In the genomic region with DNA sequence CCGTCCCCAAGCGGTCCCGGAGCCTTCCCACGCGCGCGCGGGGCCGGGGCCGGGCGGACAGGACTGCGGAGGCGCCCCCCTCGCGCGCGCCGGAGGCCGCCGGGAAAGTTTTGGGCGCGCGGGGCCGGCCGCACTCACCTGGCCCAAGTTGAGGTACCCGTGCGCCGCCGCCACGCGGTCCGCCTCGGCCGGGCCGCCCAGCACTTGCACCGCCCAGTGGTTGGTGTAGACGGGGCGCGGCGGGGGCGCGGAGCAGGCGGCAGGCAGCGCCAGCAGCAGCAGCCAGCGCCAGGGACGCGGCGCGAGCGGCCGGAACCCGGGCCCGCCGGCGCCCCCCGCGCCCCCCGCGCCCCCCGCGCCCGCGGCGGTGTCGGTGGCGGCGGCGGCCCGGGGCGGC, we compare ENCODE assay signal across 9 cellular contexts. TPM values are rescaled to one million over a fixed set of nuclear protein-coding genes. Genes with fewer than 3 reads are reported as not detected.
DNase-seq lines count a peak whose midpoint lies in the region; ATAC-seq, FAIRE-seq and TF ChIP-seq lines count a peak whose summit lies in the region.
"Had no signal": no experiment of that assay in that cellular context is flagged by ENCODE, and none has a peak within 500 bp of the region (broad histone marks: within the 10 kb centered on the region; RNA-seq: fewer than 3 reads in every experiment).

No MANE protein-coding gene starts in this region.

- peaks cover 0 to 10% (median 3%) of the 10 kb centered on the region in 7 donors for H3K4me1 Mint-ChIP-seq in naive thymus-derived CD4-positive, alpha-beta T cell
- H3K4me1 Mint-ChIP-seq in CD8-positive, alpha-beta memory T cell, result peaks cover 0 to 7% (median 4%) of the 10 kb centered on the region in 3 donors

- DNase-seq in Daoy (ENCODE audit: low read depth) (peak; percentile 77), bronchial epithelial cell (ENCODE audit: low read depth) (no peak), SW 1271 (lab: John Stamatoyannopoulos, UW) (no peak), superior temporal gyrus (ENCODE audit: extremely low spot score) (no peak), EL (no peak)
- peak in 1 of 9 donors; percentile 53 for DNase-seq in naive thymus-derived CD4-positive, alpha-beta T cell
- DNase-seq in CD8-positive, alpha-beta memory T cell, result no peak

- H3K36me3 ChIP-seq in HUES64 (ENCODE audit: insufficient read depth, low read length), result no peaks in the 10 kb centered on the region
- no peaks in the 10 kb centered on the region for H3K36me3 ChIP-seq in bronchial epithelial cell (ENCODE audit: control insufficient read depth, insufficient read depth, low read length)
- H3K36me3 ChIP-seq in naive thymus-derived CD4-positive, alpha-beta T cell (ENCODE audit: control insufficient read depth in 2 of 3, insufficient read depth in 3 of 3, low read length in 3 of 3), result no peaks in the 10 kb centered on the region
- H3K36me3 ChIP-seq in CD8-positive, alpha-beta memory T cell (ENCODE audit: insufficient read depth, low read length), result no peaks in the 10 kb centered on the region

- peak; percentile 41 for ATAC-seq in naive thymus-derived CD4-positive, alpha-beta T cell

- peaks cover 30 to 67% (median 56%) of the 10 kb centered on the region in 5 donors for H3K27me3 Mint-ChIP-seq in naive thymus-derived CD4-positive, alpha-beta T cell
- H3K27me3 Mint-ChIP-seq in CD8-positive, alpha-beta memory T cell, result peaks cover 20 to 44% of the 10 kb centered on the region in 2 donors

- no peak overlapping the region for H3K27ac Mint-ChIP-seq in naive thymus-derived CD4-positive, alpha-beta T cell
- no peak overlapping the region for H3K27ac Mint-ChIP-seq in CD8-positive, alpha-beta memory T cell

- CTCF ChIA-PET in naive thymus-derived CD4-positive, alpha-beta T cell (lab: Charles Lee), result no interaction called here
- CTCF ChIA-PET in CD8-positive, alpha-beta memory T cell (lab: Charles Lee), result no interaction called here

- under 1% methylated on average over 70 of the region's 70 CpGs for WGBS in HUES64

- H3K27me3 ChIP-seq in HUES64 (ENCODE audit: insufficient read depth, low read length) (peaks cover 54% of the 10 kb centered on the region), bronchial epithelial cell (ENCODE audit: control insufficient read depth, insufficient read depth, low read length) (peaks cover 10% of the 10 kb centered on the region)
- peaks cover 0 to 4% of the 10 kb centered on the region in 2 donors for H3K27me3 ChIP-seq in naive thymus-derived CD4-positive, alpha-beta T cell (ENCODE audit: control insufficient read depth in 2 of 2, insufficient read depth in 2 of 2, low read length in 2 of 2)
- H3K27me3 ChIP-seq in CD8-positive, alpha-beta memory T cell (ENCODE audit: insufficient read depth, low read length, poor library complexity, severe bottlenecking), result no peaks in the 10 kb centered on the region

- H3K36me3 Mint-ChIP-seq in naive thymus-derived CD4-positive, alpha-beta T cell, result no peaks in the 10 kb centered on the region
- H3K36me3 Mint-ChIP-seq in CD8-positive, alpha-beta memory T cell, result no peaks in the 10 kb centered on the region

- no peaks in the 10 kb centered on the region for H3K4me1 ChIP-seq in HUES64 (ENCODE audit: insufficient read depth, low read length)
- no peaks in the 10 kb centered on the region for H3K4me1 ChIP-seq in naive thymus-derived CD4-positive, alpha-beta T cell (ENCODE audit: control insufficient read depth in 2 of 2, insufficient read depth in 2 of 2, low read length in 2 of 2)
- no peaks in the 10 kb centered on the region for H3K4me1 ChIP-seq in CD8-positive, alpha-beta memory T cell (ENCODE audit: insufficient read depth, low read length)

- no peak overlapping the region for H3K27ac ChIP-seq in HUES64 (ENCODE audit: low read depth, low read length)
- H3K27ac ChIP-seq in naive thymus-derived CD4-positive, alpha-beta T cell (ENCODE audit: low read depth, low read length), result no peak overlapping the region
- H3K27ac ChIP-seq in CD8-positive, alpha-beta memory T cell (ENCODE audit: low read depth, low read length), result no peak overlapping the region

- no peak for TF ChIP-seq CTCF in bronchial epithelial cell (IDR thresholded peaks at IDR 0.05; ENCODE audit: insufficient read depth, low read length, severe bottlenecking)

- H3K9ac ChIP-seq in HUES64 (ENCODE audit: low read depth, low read length), result no peak overlapping the region

- no peak overlapping the region for H3K4me3 Mint-ChIP-seq in naive thymus-derived CD4-positive, alpha-beta T cell
- H3K4me3 Mint-ChIP-seq in CD8-positive, alpha-beta memory T cell, result no peak overlapping the region

- no peaks in the 10 kb centered on the region for H3K9me3 ChIP-seq in HUES64 (ENCODE audit: insufficient read depth, low read depth, low read length)
- H3K9me3 ChIP-seq in naive thymus-derived CD4-positive, alpha-beta T cell (ENCODE audit: control insufficient read depth in 2 of 3, low read length in 3 of 3), result no peaks in the 10 kb centered on the region
- no peaks in the 10 kb centered on the region for H3K9me3 ChIP-seq in CD8-positive, alpha-beta memory T cell (ENCODE audit: low read length)

- peaks cover 0 to 2% (median 0%) of the 10 kb centered on the region in 11 donors for H3K9me3 Mint-ChIP-seq in naive thymus-derived CD4-positive, alpha-beta T cell
- no peaks in the 10 kb centered on the region for H3K9me3 Mint-ChIP-seq in CD8-positive, alpha-beta memory T cell

- POLR2A ChIA-PET in naive thymus-derived CD4-positive, alpha-beta T cell (lab: Charles Lee), result no interaction called here
- POLR2A ChIA-PET in CD8-positive, alpha-beta memory T cell (lab: Charles Lee), result no interaction called here

- 0 out of 2 replicates have a peak overlapping the region, but pooled peaks have one; percentile 30 for H3K4me3 ChIP-seq in HUES64 (ENCODE audit: low read length)
- peak overlapping the region; percentile 18 for H3K4me3 ChIP-seq in bronchial epithelial cell (ENCODE audit: low read depth, low read length)
- no peak overlapping the region for H3K4me3 ChIP-seq in naive thymus-derived CD4-positive, alpha-beta T cell (ENCODE audit: low read length)
- no peak overlapping the region for H3K4me3 ChIP-seq in CD8-positive, alpha-beta memory T cell (ENCODE audit: low read length)

- intact Hi-C loops in naive thymus-derived CD4-positive, alpha-beta T cell (cut with micrococcal nuclease), result no loop called here

- FAIRE-seq in bronchial epithelial cell (lab: Jason Lieb, UNC), result no peak
- FAIRE-seq: islet of Langerhans had no signal

RNA-seq across cellular contexts. Expression of gene PCSK6, which starts 0.3 kb away (rescaled TPM):
- total RNA-seq in Daoy (2014; rRNA removed; shearing (Covaris generic)), result 8.1 and 8.8 TPM in 2 replicates
- polyA plus RNA-seq in HUES64 (2013, experiment 1 of 2), result 1.9 TPM
- polyA plus RNA-seq in HUES64 (2013, experiment 2 of 2), result 3.3 TPM
- 6.8 and 12.3 TPM in 2 replicates for total RNA-seq in bronchial epithelial cell
- 1 to 10 TPM in 2 of 5 experiments, under 1 TPM in 2, not detected in 1; 0.54 to 3.0 (median 1.3) TPM for total RNA-seq in naive thymus-derived CD4-positive, alpha-beta T cell
- polyA plus RNA-seq in naive thymus-derived CD4-positive, alpha-beta T cell, result under 1 TPM; 0.12 to 0.39 TPM
- total RNA-seq in CD8-positive, alpha-beta memory T cell, result under 1 TPM; 0.74 to 0.95 TPM
- 1.7 TPM for polyA plus RNA-seq in CD8-positive, alpha-beta memory T cell

Comparison
In these comparisons a context has a peak if more than half of its experiments do, and no peak if none do; other contexts are left out.
1. H3K4me3 ChIP-seq: peak in HUES64 (single experiment) and bronchial epithelial cell (single experiment); none in naive thymus-derived CD4-positive, alpha-beta T cell (single experiment) and CD8-positive, alpha-beta memory T cell (single experiment).